Comparison of ENCODE assay signal across 1 cellular context in genomic region chr20:38854654-38855066, GRCh38.
TF ChIP-seq lines count a peak whose summit lies in the region.

No MANE protein-coding gene starts in this region.

TF ChIP-seq in K562, 482 proteins besides CTCF, POLR2A, EP300 and RAD21 (continued from another document and continues in another):
- TF ChIP-seq ZNF551 (CRISPR knock-in tag; IDR thresholded peaks at IDR 0.05) (no peak), RUNX1 (IDR thresholded peaks at IDR 0.05; ENCODE audit: low read depth) (no peak), RREB1 (CRISPR knock-in tag; IDR thresholded peaks at IDR 0.05) (0 out of 2 replicates have a peak, but pooled peaks have one; percentile 56), TAF7 (tag; IDR thresholded peaks at IDR 0.05) (no peak), PHTF2 (CRISPR knock-in tag; IDR thresholded peaks at IDR 0.05) (no peak), PURB (CRISPR knock-in tag; IDR thresholded peaks at IDR 0.05; ENCODE audit: low read depth) (no peak), ZSCAN29 (IDR thresholded peaks at IDR 0.05) (no peak), DMBX1 (CRISPR knock-in tag; IDR thresholded peaks at IDR 0.05; ENCODE audit: borderline replicate concordance) (peak; percentile 85), SAFB2 (IDR thresholded peaks at IDR 0.05; ENCODE audit: borderline replicate concordance, low read depth, low read length, severe bottlenecking) (no peak), NCOR1 (IDR thresholded peaks at IDR 0.05) (peak; percentile 71), ZNF407 (IDR thresholded peaks at IDR 0.05; ENCODE audit: low read depth) (no peak), PHF21A (IDR thresholded peaks at IDR 0.05; ENCODE audit: borderline replicate concordance, low read depth) (no peak), YY1 (IDR thresholded peaks at IDR 0.05; ENCODE audit: borderline replicate concordance in 1 of 3, control insufficient read depth in 1 of 3, extremely low read depth in 1 of 3, insufficient read depth in 3 of 3, insufficient read length in 1 of 3, insufficient replicate concordance in 2 of 3, low read depth in 1 of 3, low read length in 2 of 3) (peak in 1 of 3 experiments; percentile 50), NFXL1 (CRISPR knock-in tag; IDR thresholded peaks at IDR 0.05) (no peak), PCBP1 (IDR thresholded peaks at IDR 0.05; ENCODE audit: low read depth, low read length, poor library complexity, severe bottlenecking) (no peak), ZNF717 (CRISPR knock-in tag; IDR thresholded peaks at IDR 0.05) (no peak), TEAD1 (CRISPR knock-in tag; IDR thresholded peaks at IDR 0.05) (peak in 1 of 2 experiments; percentile 90; a peak in 2 of 4 replicates), MYC (IDR thresholded peaks at IDR 0.05; ENCODE audit: low read depth, low read length) (0 out of 2 replicates have a peak, but pooled peaks have one; percentile 28), MYC (CRISPR knock-in tag; IDR thresholded peaks at IDR 0.05; ENCODE audit: borderline replicate concordance, low read depth) (no peak), C11orf30 (IDR thresholded peaks at IDR 0.05; ENCODE audit: low read depth) (peak; percentile 100), KDM5B (IDR thresholded peaks at IDR 0.05; ENCODE audit: insufficient replicate concordance, low read depth, low read length) (no peak), GABPB1 (CRISPR knock-in tag; IDR thresholded peaks at IDR 0.05) (no peak), CHAMP1 (IDR thresholded peaks at IDR 0.05) (no peak), ZNF41 (CRISPR knock-in tag; conservative IDR thresholded peaks at IDR 0.05) (peak; percentile 78), ZNF589 (CRISPR knock-in tag; IDR thresholded peaks at IDR 0.05; ENCODE audit: low read depth) (peak; percentile 70), ZZZ3 (IDR thresholded peaks at IDR 0.05) (no peak), ZNF785 (CRISPR knock-in tag; IDR thresholded peaks at IDR 0.05) (no peak), CCNT2 (IDR thresholded peaks at IDR 0.05; ENCODE audit: borderline replicate concordance, extremely low read depth, insufficient read length, low read depth, low read length) (peak; percentile 83), FOXP4 (CRISPR knock-in tag; IDR thresholded peaks at IDR 0.05; ENCODE audit: borderline replicate concordance) (no peak), MBD2 (IDR thresholded peaks at IDR 0.05; ENCODE audit: borderline replicate concordance, low read depth) (no peak), RBM14 (IDR thresholded peaks at IDR 0.05; ENCODE audit: borderline replicate concordance, insufficient read depth, low read depth, low read length) (no peak), ZNF124 (CRISPR knock-in tag; IDR thresholded peaks at IDR 0.05) (no peak), GABPB2 (CRISPR knock-in tag; conservative IDR thresholded peaks at IDR 0.05) (no peak), NUFIP1 (IDR thresholded peaks at IDR 0.05; ENCODE audit: partially characterized antibody) (no peak), ZFX (CRISPR knock-in tag; IDR thresholded peaks at IDR 0.05) (no peak)
- TF ChIP-seq, protein P1, sequence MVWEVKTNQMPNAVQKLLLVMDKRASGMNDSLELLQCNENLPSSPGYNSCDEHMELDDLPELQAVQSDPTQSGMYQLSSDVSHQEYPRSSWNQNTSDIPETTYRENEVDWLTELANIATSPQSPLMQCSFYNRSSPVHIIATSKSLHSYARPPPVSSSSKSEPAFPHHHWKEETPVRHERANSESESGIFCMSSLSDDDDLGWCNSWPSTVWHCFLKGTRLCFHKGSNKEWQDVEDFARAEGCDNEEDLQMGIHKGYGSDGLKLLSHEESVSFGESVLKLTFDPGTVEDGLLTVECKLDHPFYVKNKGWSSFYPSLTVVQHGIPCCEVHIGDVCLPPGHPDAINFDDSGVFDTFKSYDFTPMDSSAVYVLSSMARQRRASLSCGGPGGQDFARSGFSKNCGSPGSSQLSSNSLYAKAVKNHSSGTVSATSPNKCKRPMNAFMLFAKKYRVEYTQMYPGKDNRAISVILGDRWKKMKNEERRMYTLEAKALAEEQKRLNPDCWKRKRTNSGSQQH (CRISPR knock-in tag; IDR thresholded peaks at IDR 0.05) = peak; percentile 45; the same call in 1 of the 2 replicates
- TF ChIP-seq, protein P2, sequence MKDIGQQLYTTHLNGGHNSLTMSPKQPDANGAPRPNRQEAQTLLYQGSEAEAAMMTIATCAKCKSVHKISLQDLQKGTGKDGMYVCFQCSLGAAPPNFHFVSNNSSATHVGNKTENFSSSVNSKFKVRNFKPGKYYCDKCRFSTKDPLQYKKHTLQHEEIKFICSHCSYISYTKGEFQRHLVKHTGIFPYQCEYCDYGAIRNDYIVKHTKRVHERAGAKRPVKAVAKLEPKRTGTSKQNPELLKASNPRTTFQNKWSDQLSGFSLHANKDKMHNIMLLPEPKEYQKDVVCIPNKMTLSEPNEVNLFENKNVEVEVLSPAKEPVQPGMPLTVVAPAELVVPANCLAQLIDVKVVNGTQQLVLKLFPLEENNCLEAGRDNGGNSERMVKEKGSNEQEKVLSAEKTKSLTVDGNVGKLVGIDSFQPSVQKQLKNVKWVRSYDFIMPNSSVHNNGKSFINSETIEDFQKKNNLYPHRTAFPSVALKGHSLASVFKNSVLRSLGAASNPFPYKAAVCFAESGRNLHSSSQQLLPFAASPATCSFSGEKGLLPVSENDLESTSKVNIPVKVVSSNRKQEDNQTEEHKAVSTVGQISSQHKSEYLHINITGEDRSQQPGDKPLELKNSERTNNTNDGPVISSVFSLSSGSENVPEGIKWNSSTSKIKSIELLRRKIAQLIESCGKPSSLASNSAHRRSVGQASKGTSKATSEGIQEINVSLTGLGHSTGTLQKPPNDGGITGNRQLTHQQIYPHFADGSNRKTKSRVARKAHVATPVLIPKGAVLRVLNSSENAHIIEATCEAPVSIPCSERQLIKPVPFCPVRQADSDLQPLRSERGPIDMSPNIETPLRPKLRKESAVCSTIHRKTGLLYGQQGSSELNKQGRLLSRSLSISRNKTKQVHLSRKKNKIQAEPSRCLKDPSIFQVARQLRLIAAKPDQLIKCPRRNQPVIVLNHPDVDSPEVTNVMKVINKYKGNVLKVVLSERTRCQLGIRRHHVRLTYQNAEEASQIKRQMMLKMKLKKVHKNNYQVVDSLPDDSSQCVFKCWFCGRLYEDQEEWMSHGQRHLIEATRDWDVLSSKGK (CRISPR knock-in tag; IDR thresholded peaks at IDR 0.05) = no peak
